ENCODE assay signal across 8 cellular contexts in the genomic region with DNA sequence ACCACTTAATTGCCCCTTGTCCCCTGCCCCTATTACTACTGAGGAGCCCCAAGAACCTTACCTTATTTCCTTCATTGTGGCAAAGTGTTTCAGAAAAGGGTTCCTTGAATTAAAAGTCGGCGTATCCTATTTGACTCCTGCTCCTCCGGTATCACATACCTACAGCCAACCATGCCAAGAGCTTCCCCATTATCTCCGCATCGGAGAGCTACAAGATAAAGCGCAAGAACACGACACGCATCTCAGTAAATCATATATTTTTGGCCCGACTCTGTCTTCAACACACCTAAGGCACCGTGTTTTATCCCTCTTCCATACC. TPM values are rescaled to one million over a fixed set of nuclear protein-coding genes. Genes with fewer than 3 reads are reported as not detected.
DNase-seq lines count a peak whose midpoint lies in the region; ATAC-seq, FAIRE-seq and TF ChIP-seq lines count a peak whose summit lies in the region.

No MANE protein-coding gene starts in this region.

- TF ChIP-seq RAD21 in GM12878 (IDR thresholded peaks at IDR 0.05; ENCODE audit: insufficient read depth, low read depth, low read length): no peak

- no peak for FAIRE-seq in GM12878 (lab: Jason Lieb, UNC)

- H3F3A ChIP-seq in MM.1S (ENCODE audit: insufficient read depth, low read length): peaks cover 30% of the 10 kb centered on the region

- WGBS in GM12878 (ENCODE audit: insufficient coverage, insufficient replicate concordance, low lambda C conversion rate, missing lambda C conversion rate): under 1% methylated on average over 10 of the region's 10 CpGs
- 0 to 1% methylated on average over 10 of the region's 10 CpGs for WGBS in lung, 2 donors

- peak; percentile 69 for DNase-seq in DMS153 treated with DMSO at 0.1 percent for 48 hours (lab: John Stamatoyannopoulos, UW; ENCODE audit: unreplicated experiment)
- peak; percentile 47 for DNase-seq in MM.1S
- DNase-seq in GM12878 (ENCODE audit: low read depth, low spot score): peak; percentile 35
- no peak for DNase-seq in lung (ENCODE audit: low spot score)
- no peak for DNase-seq in activated T-cell treated with anti-CD3 and anti-CD28 coated beads, Interleukin-2, amount 50 U/mL, for 1 hour
- DNase-seq in NCI-H446 treated with DMSO at 0.1 percent for 48 hours (lab: John Stamatoyannopoulos, UW): no peak

- H3K27me3 ChIP-seq in MM.1S (replicated peaks; ENCODE audit: insufficient read depth, low read length) (peaks cover 3% of the 10 kb centered on the region; the same call in 1 of the 2 replicates), GM12878 (replicated peaks in 1 of 2; ENCODE audit: control insufficient read depth in 2 of 2, insufficient read depth in 2 of 2, low read length in 1 of 2) (no peaks in the 10 kb centered on the region), lung (ENCODE audit: control insufficient read depth, insufficient read depth) (no peaks in the 10 kb centered on the region)

- POLR2A ChIA-PET in GM12878 (lab: Charles Lee): interaction anchor here (0.6 to 2.6 kb wide), 14 partner anchors 8 to 213 kb away, joined by 3 to 26 read pairs (median 4); a partner anchor contains a TSS

- H4K20me1 ChIP-seq in MM.1S (ENCODE audit: insufficient read depth, low read length): peaks cover 7% of the 10 kb centered on the region; the same call in 1 of the 2 replicates
- H4K20me1 ChIP-seq in GM12878 (ENCODE audit: control insufficient read depth, insufficient read depth): no peaks in the 10 kb centered on the region

- H3K79me2 ChIP-seq in MM.1S (ENCODE audit: low read length) (peaks cover 61% of the 10 kb centered on the region), GM12878 (ENCODE audit: control insufficient read depth, insufficient read depth, low read length) (peaks cover 56% of the 10 kb centered on the region)

- CTCF ChIA-PET in GM12878 (lab: Yijun Ruan, JAX): interaction anchor here (0.8 to 4.2 kb wide), 17 partner anchors 8 to 555 kb away, joined by 3 to 44 read pairs (median 4); a partner anchor contains a TSS

- H3K27ac ChIP-seq in MM.1S (ENCODE audit: low read length) (peak overlapping the region; percentile 93), GM12878 (ENCODE audit: control insufficient read depth, insufficient read depth) (peak overlapping the region; percentile 87), lung (ENCODE audit: low read depth in 1 of 2, low read length in 1 of 2) (peak overlapping the region; percentile 88 to 94)

- in situ Hi-C loops in GM12878 (cut with MboI): no loop called here

- TF ChIP-seq CTCF in MM.1S (IDR thresholded peaks at IDR 0.05; ENCODE audit: low read length) (no peak), GM12878 (IDR thresholded peaks at IDR 0.05 in 2 of 3, conservative IDR thresholded peaks at IDR 0.05 in 1 of 3; ENCODE audit: control insufficient read depth in 2 of 3, extremely low read depth in 1 of 3, insufficient read depth in 1 of 3, low read depth in 3 of 3, low read length in 3 of 3) (no peak), lung (IDR thresholded peaks at IDR 0.05; ENCODE audit: control extremely low read depth, extremely low read depth) (no peak)

- TF ChIP-seq POLR2A in GM12878 (IDR thresholded peaks at IDR 0.05; ENCODE audit: low read depth, low read length): no peak

- BruUV-seq in GM12878 (replicated peaks; lab: Mats Ljungman, UMichigan): TSS peak; percentile 74

- SMC1A ChIA-PET in GM12878 (lab: Charles Lee; ENCODE audit: uncharacterized antibody, unreplicated experiment): interaction anchor here (0.8 to 5.0 kb wide), 18 partner anchors 8 to 470 kb away, joined by 3 to 21 read pairs (median 4); a partner anchor contains a TSS

- H3K4me2 ChIP-seq in MM.1S (ENCODE audit: low read depth, low read length) (peak overlapping the region; percentile 77), GM12878 (ENCODE audit: control insufficient read depth, insufficient read depth) (0 out of 2 replicates have a peak overlapping the region, but pooled peaks have one; percentile 33)

- H3K36me3 ChIP-seq in MM.1S (replicated peaks; ENCODE audit: insufficient read depth, low read length) (peaks cover 5% of the 10 kb centered on the region; the same call in 1 of the 2 replicates), GM12878 (ENCODE audit: control insufficient read depth in 2 of 2, insufficient read depth in 2 of 2, low read length in 1 of 2) (peaks cover 0 to 6% of the 10 kb centered on the region in 2 experiments; a peak in 2 of 4 replicates), lung (ENCODE audit: control insufficient read depth in 2 of 2, insufficient read depth in 2 of 2, low read length in 2 of 2) (peaks cover 0 to 3% of the 10 kb centered on the region in 2 donors)

- peak overlapping the region; percentile 70 for H3K9ac ChIP-seq in MM.1S (ENCODE audit: low read length)
- H3K9ac ChIP-seq in GM12878 (ENCODE audit: control insufficient read depth, insufficient read depth, low read length): peak overlapping the region; percentile 63

- H3K4me3 ChIP-seq in MM.1S (ENCODE audit: low read length) (peak overlapping the region; percentile 79), GM12878 (peak overlapping the region; percentile 86), lung (peak overlapping the region; percentile 79)

- TF ChIP-seq EP300 in GM12878 (IDR thresholded peaks at IDR 0.05; ENCODE audit: borderline replicate concordance in 1 of 2, control insufficient read depth in 1 of 2, low read depth in 2 of 2, low read length in 2 of 2): no peak

- peak overlapping the region; percentile 75 for H2AFZ ChIP-seq in MM.1S (ENCODE audit: low read length)
- H2AFZ ChIP-seq in GM12878 (ENCODE audit: control insufficient read depth, low read depth, low read length): peak overlapping the region; percentile 81

- no peaks in the 10 kb centered on the region for H3K9me2 ChIP-seq in MM.1S (replicated peaks; ENCODE audit: insufficient read depth, low read length)

- RAD21 ChIA-PET in GM12878 (lab: Charles Lee; ENCODE audit: unreplicated experiment): interaction anchor here (0.6 to 2.9 kb wide), 16 partner anchors 10 to 384 kb away, joined by 3 to 38 read pairs (median 5); a partner anchor contains a TSS

- ATAC-seq in GM21515 (IDR thresholded peaks at IDR 0.05; ENCODE audit: unreplicated experiment): peak; percentile 9
- ATAC-seq in GM12878: peak; percentile 15
- ATAC-seq in lung (ENCODE audit: insufficient read depth, low FRiP score): peak; percentile 0
- ATAC-seq in GM21526 (IDR thresholded peaks at IDR 0.05; ENCODE audit: low FRiP score, unreplicated experiment): no peak

- intact Hi-C loops in GM12878 (cut with micrococcal nuclease; ENCODE audit: unreplicated experiment): loop anchor here (1.0 to 5.0 kb wide), 4 partner anchors 9 to 382 kb away; a partner anchor contains a TSS

- H3K9me3 ChIP-seq in MM.1S (replicated peaks; ENCODE audit: insufficient read depth, low read length): no peaks in the 10 kb centered on the region
- no peaks in the 10 kb centered on the region for H3K9me3 ChIP-seq in GM12878 (replicated peaks; ENCODE audit: control insufficient read depth, insufficient read depth, low read length)
- no peaks in the 10 kb centered on the region for H3K9me3 ChIP-seq in lung (ENCODE audit: control insufficient read depth in 2 of 2, insufficient read depth in 1 of 2, low read length in 1 of 2)

- H3K4me1 ChIP-seq in MM.1S (ENCODE audit: low read length): peaks cover 7% of the 10 kb centered on the region; the same call in 1 of the 2 replicates
- peaks cover 5% of the 10 kb centered on the region; the same call in 1 of the 2 replicates for H3K4me1 ChIP-seq in GM12878 (ENCODE audit: control insufficient read depth, insufficient read depth, low read length)
- H3K4me1 ChIP-seq in lung (ENCODE audit: control insufficient read depth in 2 of 2, insufficient read depth in 2 of 2, low read length in 2 of 2): peaks cover 0 to 3% of the 10 kb centered on the region in 2 donors

TF ChIP-seq in GM12878, 131 proteins besides CTCF, POLR2A, EP300 and RAD21 (continues in another document):
- TF ChIP-seq ZNF217 (IDR thresholded peaks at IDR 0.05) (no peak), RAD51 (IDR thresholded peaks at IDR 0.05) (no peak)

RNA-seq across cellular contexts. Expression of a gene that starts 0.6 kb away (rescaled TPM):
- 10.3 and 10.8 TPM in 2 replicates for total RNA-seq in GM12878 (2013; cell fraction: nucleolus; rRNA removed)
- 4.9 TPM in 2 replicates for total RNA-seq in GM12878 (2014; rRNA removed)
- 4.9 and 5.6 TPM in 2 replicates for total RNA-seq in GM12878 (2014; rRNA removed; fragmentation: Illumina TruSeq; extraction: Trizol)
- total RNA-seq in GM12878 (2021): 3.6 and 3.8 TPM in 2 replicates
- polyA plus RNA-seq in GM12878 (2011; ENCODE audit: low read depth): 1.4 TPM
- polyA plus RNA-seq in GM12878 (2011; rRNA removed): 4.1 and 5.2 TPM in 2 replicates
- polyA plus RNA-seq in GM12878 (2011; cell fraction: cytosol; rRNA removed): 1.4 and 2.0 TPM in 2 replicates
- 2.4 and 3.0 TPM in 2 replicates for polyA plus RNA-seq in GM12878 (2011; cell fraction: nucleus; rRNA removed)
- 1.6 and 2.2 TPM in 2 replicates for polyA plus RNA-seq in GM12878 (2012)
- 2.4 and 2.5 TPM in 2 replicates for polyA plus RNA-seq in GM12878 (2014; fragmentation: Illumina TruSeq; extraction: Trizol)
- 1 to 10 TPM; 2.4 to 2.5 TPM for polyA plus RNA-seq in GM12878 (2014; fragmentation: Nextera tagmentation; extraction: Ambion mirVana)
- polyA plus RNA-seq in GM12878 (2014; rRNA removed): 2.2 and 3.9 TPM in 2 replicates
- 1 to 10 TPM; 2.1 to 3.0 TPM for polyA plus RNA-seq in GM12878 (2016; fragmentation: Nextera tagmentation; extraction: Ambion mirVana)
- 3.0 and 4.6 TPM in 2 replicates for polyA minus RNA-seq in GM12878 (2011; rRNA and poly(A)+ RNA removed)
- polyA minus RNA-seq in GM12878 (2011; cell fraction: cytosol; rRNA and poly(A)+ RNA removed): 0.83 and 3.7 TPM in 2 replicates
- 3.3 and 3.5 TPM in 2 replicates for polyA minus RNA-seq in GM12878 (2011; cell fraction: nucleus; rRNA and poly(A)+ RNA removed)
- total RNA-seq in lung: 10 to 100 TPM in 1 of 2 donors, 1 to 10 TPM in 1; 4.1 to 13.6 TPM
- polyA plus RNA-seq in lung: 1 to 10 TPM; 2.0 to 2.1 TPM

RNA-seq across cellular contexts. Expression of a gene that starts 9.0 kb away (rescaled TPM):
- total RNA-seq in GM12878 (2013; cell fraction: nucleolus; rRNA removed): 586 and 624 TPM in 2 replicates
- total RNA-seq in GM12878 (2014; rRNA removed): 83.7 and 95.0 TPM in 2 replicates
- 126 and 132 TPM in 2 replicates for total RNA-seq in GM12878 (2014; rRNA removed; fragmentation: Illumina TruSeq; extraction: Trizol)
- 119 and 127 TPM in 2 replicates for total RNA-seq in GM12878 (2021)
- 85.3 TPM for polyA plus RNA-seq in GM12878 (2011; ENCODE audit: low read depth)
- polyA plus RNA-seq in GM12878 (2011; rRNA removed): 146 and 147 TPM in 2 replicates
- 89.4 and 109 TPM in 2 replicates for polyA plus RNA-seq in GM12878 (2011; cell fraction: cytosol; rRNA removed)
- polyA plus RNA-seq in GM12878 (2011; cell fraction: nucleus; rRNA removed): 103 TPM in 2 replicates
- 117 and 128 TPM in 2 replicates for polyA plus RNA-seq in GM12878 (2012)
- 159 and 200 TPM in 2 replicates for polyA plus RNA-seq in GM12878 (2014; fragmentation: Illumina TruSeq; extraction: Trizol)
- polyA plus RNA-seq in GM12878 (2014; fragmentation: Nextera tagmentation; extraction: Ambion mirVana): 10 to 100 TPM; 74.6 to 80.8 TPM
- 84.2 and 92.9 TPM in 2 replicates for polyA plus RNA-seq in GM12878 (2014; rRNA removed)
- 100 to 1,000 TPM; 160 to 171 TPM for polyA plus RNA-seq in GM12878 (2016; fragmentation: Nextera tagmentation; extraction: Ambion mirVana)
- polyA minus RNA-seq in GM12878 (2011; rRNA and poly(A)+ RNA removed): 164 and 213 TPM in 2 replicates
- polyA minus RNA-seq in GM12878 (2011; cell fraction: cytosol; rRNA and poly(A)+ RNA removed): 47.4 and 58.1 TPM in 2 replicates
- 89.0 and 125 TPM in 2 replicates for polyA minus RNA-seq in GM12878 (2011; cell fraction: nucleus; rRNA and poly(A)+ RNA removed)
- total RNA-seq in lung: 100 to 1,000 TPM; 175 to 244 TPM
- 100 to 1,000 TPM in 1 of 2 donors, 10 to 100 TPM in 1; 83.7 to 124 TPM for polyA plus RNA-seq in lung

Comparison
In these comparisons a context has a peak if more than half of its experiments do, and no peak if none do; other contexts are left out.
1. DNase-seq: peak in DMS153 treated with DMSO at 0.1 percent for 48 hours (single experiment), MM.1S (single experiment) and GM12878 (single experiment); none in lung (single experiment), activated T-cell treated with anti-CD3 and anti-CD28 coated beads, Interleukin-2, amount 50 U/mL, for 1 hour (single experiment) and NCI-H446 treated with DMSO at 0.1 percent for 48 hours (single experiment).
2. Peak in every context shown above with its lines, with median percentiles within 50 percentile points of each other: H3K27ac ChIP-seq and H3K4me3 ChIP-seq.